1 cellular context compared by ENCODE assay signal in genomic region chr6:158667360-158667981, GRCh38.
TF ChIP-seq lines count a peak whose summit lies in the region.

No MANE protein-coding gene starts in this region.

TF ChIP-seq in HepG2, 621 proteins besides CTCF, POLR2A, EP300 and RAD21:
- TF ChIP-seq SP1 (IDR thresholded peaks at IDR 0.05) (no peak), SP1 (CRISPR knock-in tag; IDR thresholded peaks at IDR 0.05) (no peak), EZH2 (conservative IDR thresholded peaks at IDR 0.05; ENCODE audit: low read depth, low read length) (peak; percentile 75; the same call in 1 of the 2 replicates)
TF ChIP-seq in HepG2: peak in this region for 1.
